1 cellular context compared by ENCODE assay signal in genomic region chr7:22833113-22833512, GRCh38.
TF ChIP-seq lines count a peak whose summit lies in the region.

No MANE protein-coding gene starts in this region.

TF ChIP-seq in K562, 482 proteins besides CTCF, POLR2A, EP300 and RAD21 (continued from another document):
- TF ChIP-seq CUX1 (CRISPR knock-in tag; IDR thresholded peaks at IDR 0.05): no peak
- TF ChIP-seq CREBBP (IDR thresholded peaks at IDR 0.05; ENCODE audit: low read depth, low read length): no peak
